Comparison of ENCODE assay signal across 9 cellular contexts in the genomic region with DNA sequence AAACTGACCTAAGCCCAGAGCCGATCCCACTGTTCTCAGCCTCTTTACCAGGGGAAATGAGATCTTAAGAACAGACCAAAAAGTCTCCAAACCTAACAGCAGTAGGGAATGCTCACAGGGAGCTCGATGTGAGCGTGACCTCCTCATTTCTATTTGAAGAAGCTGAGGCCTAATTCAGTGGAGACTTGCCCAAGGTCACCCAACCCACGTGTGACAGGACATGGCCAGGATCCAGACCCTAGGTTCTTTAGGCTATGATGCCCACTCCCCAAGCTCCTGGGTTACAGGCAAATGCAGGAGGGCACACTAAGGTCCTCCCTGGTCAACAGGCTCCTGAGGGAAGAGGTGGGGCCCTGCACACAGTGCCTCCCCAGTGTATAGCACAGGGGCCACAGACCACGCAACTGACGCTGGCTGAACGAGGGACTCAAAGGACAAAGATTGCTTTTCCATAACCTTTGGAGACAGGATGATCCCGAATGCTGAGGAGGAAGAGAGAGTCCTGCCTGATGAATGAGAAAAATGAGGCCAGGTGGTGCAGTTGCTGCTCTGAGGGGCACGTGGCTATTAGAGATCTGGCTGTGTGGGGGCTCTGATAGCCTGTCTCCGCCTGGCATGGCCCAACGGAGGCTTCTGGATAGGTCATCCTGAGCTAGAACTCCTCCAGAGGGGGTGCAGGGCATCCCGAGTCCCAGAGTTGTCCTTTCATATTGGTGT. TPM values are rescaled to one million over a fixed set of nuclear protein-coding genes. Genes with fewer than 3 reads are reported as not detected.
DNase-seq lines count a peak whose midpoint lies in the region; ATAC-seq, FAIRE-seq and TF ChIP-seq lines count a peak whose summit lies in the region.
"Had no signal": no experiment of that assay in that cellular context is flagged by ENCODE, and none has a peak within 500 bp of the region (broad histone marks: within the 10 kb centered on the region; RNA-seq: fewer than 3 reads in every experiment).

No MANE protein-coding gene starts in this region.

- H2AFZ ChIP-seq in keratinocyte (ENCODE audit: control insufficient read depth, low read length), result no peak overlapping the region

- no peak for TF ChIP-seq CTCF in keratinocyte (optimal IDR thresholded peaks at IDR 0.05 in 1 of 3, IDR thresholded peaks at IDR 0.05 in 1 of 3, conservative IDR thresholded peaks at IDR 0.05 in 1 of 3; ENCODE audit: extremely low read depth in 1 of 3, insufficient read depth in 2 of 3, low read length in 3 of 3)

- no peak overlapping the region for H3K9ac ChIP-seq in keratinocyte (ENCODE audit: control insufficient read depth, extremely low read depth, insufficient read depth, low read length)

- H3K27ac ChIP-seq in keratinocyte (ENCODE audit: control insufficient read depth, insufficient read depth, low read length), result peak overlapping the region; percentile 45

- peaks cover 50% of the 10 kb centered on the region for H3K4me1 ChIP-seq in keratinocyte (ENCODE audit: control insufficient read depth, extremely low read depth, insufficient read depth, low read length)

- peaks cover 41 to 65% (median 60%) of the 10 kb centered on the region in 3 donors for H3K4me1 Mint-ChIP-seq in IgD-negative memory B cell
- peaks cover 58% of the 10 kb centered on the region for H3K4me1 Mint-ChIP-seq in activated naive CD8-positive, alpha-beta T cell (ENCODE audit: low read depth)
- H3K4me1 Mint-ChIP-seq in stimulated activated memory B cell treated with anti-CD40 and anti-IgM and Interleukin-4, amounts not matched to agents 10 μg/mL and 1 μg/mL and 100 μg/mL, for 72 hours, result peaks cover 90% of the 10 kb centered on the region

- no peaks in the 10 kb centered on the region for H3K27me3 ChIP-seq in keratinocyte (ENCODE audit: control insufficient read depth, extremely low read depth, insufficient read depth, low read length)

- no peaks in the 10 kb centered on the region for H3K27me3 Mint-ChIP-seq in IgD-negative memory B cell
- no peaks in the 10 kb centered on the region for H3K27me3 Mint-ChIP-seq in activated naive CD8-positive, alpha-beta T cell
- H3K27me3 Mint-ChIP-seq in stimulated activated memory B cell treated with anti-CD40 and anti-IgM and Interleukin-4, amounts not matched to agents 10 μg/mL and 1 μg/mL and 100 μg/mL, for 72 hours, result no peaks in the 10 kb centered on the region

- H3K9me1 ChIP-seq in keratinocyte (ENCODE audit: control insufficient read depth, extremely low read depth, insufficient read depth, low read length), result peaks cover 14% of the 10 kb centered on the region

- peak; percentile 9 for FAIRE-seq in keratinocyte (lab: Jason Lieb, UNC)

- peaks cover 21 to 34% of the 10 kb centered on the region in 2 experiments for H3K36me3 ChIP-seq in keratinocyte (ENCODE audit: control insufficient read depth in 2 of 2, extremely low read depth in 1 of 2, insufficient read depth in 2 of 2, low read length in 2 of 2)

- no peak overlapping the region for H3K4me3 ChIP-seq in keratinocyte (ENCODE audit: control insufficient read depth in 2 of 3, extremely low read depth in 1 of 3, insufficient read depth in 2 of 3, low read depth in 1 of 3, low read length in 3 of 3)

- peaks cover 64% of the 10 kb centered on the region for H3K79me2 ChIP-seq in keratinocyte (ENCODE audit: control insufficient read depth, insufficient read depth, low read length)

- H3K9me3 Mint-ChIP-seq in IgD-negative memory B cell, result no peaks in the 10 kb centered on the region
- H3K9me3 Mint-ChIP-seq in activated naive CD8-positive, alpha-beta T cell (ENCODE audit: low read depth), result no peaks in the 10 kb centered on the region
- H3K9me3 Mint-ChIP-seq in stimulated activated memory B cell treated with anti-CD40 and anti-IgM and Interleukin-4, amounts not matched to agents 10 μg/mL and 1 μg/mL and 100 μg/mL, for 72 hours, result no peaks in the 10 kb centered on the region
- H3K9me3 Mint-ChIP-seq: neural crest cell had no signal

- no peak for ATAC-seq in stimulated activated memory B cell treated with anti-CD40 and anti-IgM and Interleukin-4, amounts not matched to agents 10 μg/mL and 1 μg/mL and 100 μg/mL, for 72 hours
- ATAC-seq in HG02588 (IDR thresholded peaks at IDR 0.05; ENCODE audit: unreplicated experiment), result no peak
- ATAC-seq in GM19023 (IDR thresholded peaks at IDR 0.05; ENCODE audit: unreplicated experiment), result no peak

- H3K36me3 Mint-ChIP-seq in IgD-negative memory B cell, result peaks cover 3% of the 10 kb centered on the region
- peaks cover 7% of the 10 kb centered on the region for H3K36me3 Mint-ChIP-seq in activated naive CD8-positive, alpha-beta T cell
- H3K36me3 Mint-ChIP-seq in stimulated activated memory B cell treated with anti-CD40 and anti-IgM and Interleukin-4, amounts not matched to agents 10 μg/mL and 1 μg/mL and 100 μg/mL, for 72 hours, result peaks cover 76% of the 10 kb centered on the region

- peak overlapping the region; percentile 47 for H3K4me2 ChIP-seq in keratinocyte (ENCODE audit: control insufficient read depth, extremely low read depth, insufficient read depth, low read depth, low read length)

- H4K20me1 ChIP-seq in keratinocyte (ENCODE audit: control insufficient read depth, extremely low read depth, insufficient read depth, low read length), result peaks cover 4% of the 10 kb centered on the region

- dilution Hi-C loops in keratinocyte (cut with MboI; ENCODE audit: extremely low pct_ligation_motif_present, low sequenced_read_pairs), result no loop called here

- no peaks in the 10 kb centered on the region for H3K9me3 ChIP-seq in keratinocyte (ENCODE audit: control insufficient read depth, low read depth, low read length)

- no peak for DNase-seq in keratinocyte (ENCODE audit: low read depth, low spot score)
- no peak for DNase-seq in Ammon's horn (ENCODE audit: low spot score)
- DNase-seq: NCI-H1105 had no signal

- H3K4me3 Mint-ChIP-seq in IgD-negative memory B cell, result no peak overlapping the region
- H3K4me3 Mint-ChIP-seq in activated naive CD8-positive, alpha-beta T cell, result no peak overlapping the region
- H3K4me3 Mint-ChIP-seq in stimulated activated memory B cell treated with anti-CD40 and anti-IgM and Interleukin-4, amounts not matched to agents 10 μg/mL and 1 μg/mL and 100 μg/mL, for 72 hours, result peak overlapping the region; percentile 60

- H3K27ac Mint-ChIP-seq in IgD-negative memory B cell, result peak overlapping the region in 2 of 3 donors; percentile 23 to 28
- peak overlapping the region; percentile 86 for H3K27ac Mint-ChIP-seq in activated naive CD8-positive, alpha-beta T cell
- H3K27ac Mint-ChIP-seq in stimulated activated memory B cell treated with anti-CD40 and anti-IgM and Interleukin-4, amounts not matched to agents 10 μg/mL and 1 μg/mL and 100 μg/mL, for 72 hours, result peak overlapping the region; percentile 75

RNA-seq across cellular contexts. Expression of a gene that starts 24.0 kb away (rescaled TPM):
- 31.5 TPM for polyA plus RNA-seq in IgD-negative memory B cell
- 6.5 to 8.3 TPM (median 7.1 TPM) in 3 replicates for polyA plus RNA-seq in keratinocyte
- polyA plus RNA-seq in keratinocyte (2011; ENCODE audit: low read depth), result 2.8 TPM
- 3.2 and 4.9 TPM in 2 replicates for polyA plus RNA-seq in keratinocyte (2011; cell fraction: cytosol; rRNA removed)
- polyA plus RNA-seq in keratinocyte (2011; cell fraction: nucleus; rRNA removed), result 16.6 and 20.8 TPM in 2 replicates
- polyA plus RNA-seq in keratinocyte (2012; ENCODE audit: low replicate concordance), result 3.3 and 5.9 TPM in 2 replicates
- polyA minus RNA-seq in keratinocyte, result 5.0 to 7.3 TPM (median 6.0 TPM) in 3 replicates
- polyA minus RNA-seq in keratinocyte (2011; cell fraction: cytosol; rRNA and poly(A)+ RNA removed), result 2.5 TPM
- polyA minus RNA-seq in keratinocyte (2011; cell fraction: nucleus; rRNA and poly(A)+ RNA removed), result 7.8 and 10.7 TPM in 2 replicates

RNA-seq across cellular contexts. Expression of a gene that starts 31.0 kb away (rescaled TPM):
- polyA plus RNA-seq in IgD-negative memory B cell (0.34 TPM), keratinocyte (0.05 TPM in 1 of 3 replicates, not detected in the others)
- polyA plus RNA-seq in keratinocyte (2011; ENCODE audit: low read depth), result not detected
- not detected in 2 replicates for polyA plus RNA-seq in keratinocyte (2011; cell fraction: cytosol; rRNA removed)
- polyA plus RNA-seq in keratinocyte (2011; cell fraction: nucleus; rRNA removed), result 0.07 TPM in 1 of 2 replicates, not detected in the other
- not detected in 2 replicates for polyA plus RNA-seq in keratinocyte (2012; ENCODE audit: low replicate concordance)
- not detected in 3 replicates for polyA minus RNA-seq in keratinocyte
- not detected for polyA minus RNA-seq in keratinocyte (2011; cell fraction: cytosol; rRNA and poly(A)+ RNA removed)
- polyA minus RNA-seq in keratinocyte (2011; cell fraction: nucleus; rRNA and poly(A)+ RNA removed), result not detected in 2 replicates

Comparison
In these comparisons a context has a peak if more than half of its experiments do, and no peak if none do; other contexts are left out.
1. H3K27ac Mint-ChIP-seq: peak in every context shown above with its lines; median percentile 86 in activated naive CD8-positive, alpha-beta T cell; 75 in stimulated activated memory B cell treated with anti-CD40 and anti-IgM and Interleukin-4, amounts not matched to agents 10 μg/mL and 1 μg/mL and 100 μg/mL, for 72 hours; 26 in IgD-negative memory B cell.